Comparison of ENCODE assay signal across 9 cellular contexts in genomic region chr1:182841368-182841988, GRCh38. TPM values are rescaled to one million over a fixed set of nuclear protein-coding genes. Genes with fewer than 3 reads are reported as not detected.
DNase-seq lines count a peak whose midpoint lies in the region; ATAC-seq and TF ChIP-seq lines count a peak whose summit lies in the region.
"Had no signal": no experiment of that assay in that cellular context is flagged by ENCODE, and none has a peak within 500 bp of the region (broad histone marks: within the 10 kb centered on the region; RNA-seq: fewer than 3 reads in every experiment).

No MANE protein-coding gene starts in this region.

- no peak for TF ChIP-seq CTCF in NB4 (IDR thresholded peaks at IDR 0.05; ENCODE audit: low read depth, low read length)
- TF ChIP-seq CTCF in neural crest cell (conservative IDR thresholded peaks at IDR 0.05), result no peak

- peak overlapping the region; percentile 87 for H3K4me3 ChIP-seq in NB4 (ENCODE audit: low read depth, low read length)

- no peaks in the 10 kb centered on the region for H3K9me3 ChIP-seq in ES-I3 (ENCODE audit: control insufficient read depth, insufficient read depth, low read length)
- H3K9me3 ChIP-seq: SJSA1 had no signal

- no peaks in the 10 kb centered on the region for H3K27me3 Mint-ChIP-seq in central memory CD8-positive, alpha-beta T cell
- H3K27me3 Mint-ChIP-seq in neural crest cell (ENCODE audit: low read depth), result peaks cover 5% of the 10 kb centered on the region

- peak overlapping the region; percentile 99 for H3K4me3 Mint-ChIP-seq in central memory CD8-positive, alpha-beta T cell
- H3K4me3 Mint-ChIP-seq in neural crest cell, result peak overlapping the region; percentile 97

- peaks cover 57% of the 10 kb centered on the region for H3K36me3 Mint-ChIP-seq in central memory CD8-positive, alpha-beta T cell (ENCODE audit: insufficient read depth)
- peaks cover 27% of the 10 kb centered on the region for H3K36me3 Mint-ChIP-seq in neural crest cell (ENCODE audit: low read depth)

- H3K9me3 Mint-ChIP-seq in central memory CD8-positive, alpha-beta T cell, result no peaks in the 10 kb centered on the region
- H3K9me3 Mint-ChIP-seq in neural crest cell, result no peaks in the 10 kb centered on the region

- H3K4me1 ChIP-seq in ES-I3 (ENCODE audit: insufficient read depth, low read length), result peaks cover 12% of the 10 kb centered on the region

- no peak for ATAC-seq in central memory CD8-positive, alpha-beta T cell (replicated peaks; ENCODE audit: extremely low read depth, poor library complexity, severe bottlenecking)
- ATAC-seq in GM18505 (IDR thresholded peaks at IDR 0.05; ENCODE audit: unreplicated experiment) (no peak), GM19452 (IDR thresholded peaks at IDR 0.05; ENCODE audit: unreplicated experiment) (no peak)

- H3K4me1 Mint-ChIP-seq in central memory CD8-positive, alpha-beta T cell, result peaks cover 62% of the 10 kb centered on the region
- peaks cover 55% of the 10 kb centered on the region for H3K4me1 Mint-ChIP-seq in neural crest cell

- DNase-seq in NB4 (ENCODE audit: low read depth) (peak; percentile 55), neural crest cell (ENCODE audit: low read depth, low spot score) (no peak), SW480 (ENCODE audit: low spot score) (no peak)
- DNase-seq in central memory CD8-positive, alpha-beta T cell (ENCODE audit: low spot score in 2 of 2), result no peak
- no peak for DNase-seq in stimulated activated CD4-positive, alpha-beta T cell treated with anti-CD3 and anti-CD28 coated beads, Interleukin-1b, Interleukin-23, amount 100 ng/mL, for 48 hours

- peaks cover 15% of the 10 kb centered on the region for H3K36me3 ChIP-seq in ES-I3 (ENCODE audit: insufficient read depth, low read length)

- peak overlapping the region; percentile 98 for H3K9ac ChIP-seq in ES-I3 (ENCODE audit: low read depth, low read length)

- peak overlapping the region; percentile 93 for H3K27ac Mint-ChIP-seq in central memory CD8-positive, alpha-beta T cell (ENCODE audit: low read depth)
- peak overlapping the region; percentile 20 for H3K27ac Mint-ChIP-seq in neural crest cell (ENCODE audit: unreplicated experiment)

- TF ChIP-seq POLR2A in NB4 (IDR thresholded peaks at IDR 0.05; ENCODE audit: extremely low read depth, insufficient read length) (no peak), GM18505 (IDR thresholded peaks at IDR 0.05; ENCODE audit: borderline replicate concordance, extremely low read depth, insufficient read depth, insufficient read length) (no peak)

RNA-seq across cellular contexts. Expression of gene DHX9, which starts 2.3 kb away (rescaled TPM):
- total RNA-seq in neural crest cell, result 404 and 426 TPM in 2 replicates

RNA-seq across cellular contexts. Expression of gene NPL, which starts 51.9 kb away (rescaled TPM):
- 9.1 and 12.7 TPM in 2 replicates for total RNA-seq in neural crest cell
